Comparison of ENCODE assay signal across 14 cellular contexts in genomic region chr19:45104658-45105384, GRCh38. TPM values are rescaled to one million over a fixed set of nuclear protein-coding genes. Genes with fewer than 3 reads are reported as not detected.
A peak's percentile ranks its signal among the peaks of the same experiment; 100 is the strongest.
DNase-seq lines count a peak whose midpoint lies in the region; ATAC-seq, FAIRE-seq and TF ChIP-seq lines count a peak whose summit lies in the region.
"Had no signal": no experiment of that assay in that cellular context is flagged by ENCODE, and none has a peak within 500 bp of the region (broad histone marks: within the 10 kb centered on the region; RNA-seq: fewer than 3 reads in every experiment).

No MANE protein-coding gene starts in this region.

- no peak for TF ChIP-seq EP300 in GM12878 (IDR thresholded peaks at IDR 0.05; ENCODE audit: borderline replicate concordance in 1 of 2, control insufficient read depth in 1 of 2, low read depth in 2 of 2, low read length in 2 of 2)

- H2AFZ ChIP-seq in GM12878 (ENCODE audit: control insufficient read depth, low read depth, low read length), result no peak overlapping the region

- H3K4me1 ChIP-seq in GM12878 (ENCODE audit: control insufficient read depth, insufficient read depth, low read length), result peaks cover 29% of the 10 kb centered on the region

- H3K36me3 Mint-ChIP-seq in activated CD4-positive, alpha-beta T cell treated with anti-CD3 and anti-CD28 coated beads for 36 hours (ENCODE audit: low read depth), result no peaks in the 10 kb centered on the region
- H3K36me3 Mint-ChIP-seq in progenitor cell of endocrine pancreas (ENCODE audit: insufficient read depth), result no peaks in the 10 kb centered on the region

- no peaks in the 10 kb centered on the region for H3K27me3 Mint-ChIP-seq in activated CD4-positive, alpha-beta T cell treated with anti-CD3 and anti-CD28 coated beads for 36 hours
- no peaks in the 10 kb centered on the region for H3K27me3 Mint-ChIP-seq in progenitor cell of endocrine pancreas

- no peak for TF ChIP-seq RAD21 in GM12878 (IDR thresholded peaks at IDR 0.05; ENCODE audit: insufficient read depth, low read depth, low read length)

- peaks cover 3% of the 10 kb centered on the region; the same call in 1 of the 2 replicates for H4K20me1 ChIP-seq in GM12878 (ENCODE audit: control insufficient read depth, insufficient read depth)

- SMC1A ChIA-PET in GM12878 (lab: Charles Lee; ENCODE audit: uncharacterized antibody, unreplicated experiment), result interaction anchor here (0.6 kb wide), 1 partner anchor 384 kb away, joined by 3 read pairs; no protein-coding TSS in a partner anchor

- peak overlapping the region; percentile 41 for H3K27ac Mint-ChIP-seq in activated CD4-positive, alpha-beta T cell treated with anti-CD3 and anti-CD28 coated beads for 36 hours
- H3K27ac Mint-ChIP-seq in progenitor cell of endocrine pancreas, result peak overlapping the region; percentile 90
- H3K27ac Mint-ChIP-seq: activated T-helper 1 cell treated with anti-CD3 and anti-CD28 coated beads, Interleukin-12 subunit alpha, Interleukin-12 subunit beta, Interleukin-2, Interleukin-4 antibody, amounts not matched to agents 30 ng/mL and 10 ng/mL and 1 ng/mL, durations not matched to agents 14 hours and 24 hours and 36 hours had no signal

- TF ChIP-seq CTCF in GM12878 (IDR thresholded peaks at IDR 0.05 in 2 of 3, conservative IDR thresholded peaks at IDR 0.05 in 1 of 3; ENCODE audit: control insufficient read depth in 2 of 3, extremely low read depth in 1 of 3, insufficient read depth in 1 of 3, low read depth in 3 of 3, low read length in 3 of 3), result no peak
- no peak for TF ChIP-seq CTCF in progenitor cell of endocrine pancreas (IDR thresholded peaks at IDR 0.05; ENCODE audit: unreplicated experiment)

- POLR2A ChIA-PET in activated CD4-positive, alpha-beta T cell treated with anti-CD3 and anti-CD28 coated beads for 36 hours (lab: Charles Lee), result interaction anchor here (0.7 kb wide), 1 partner anchor 16 kb away, joined by 3 read pairs; no protein-coding TSS in a partner anchor
- POLR2A ChIA-PET in GM12878 (lab: Charles Lee), result interaction anchor here (1.2 to 2.4 kb wide), 2 partner anchors 12 to 13 kb away, joined by 4 to 8 read pairs; partner anchors contain the start of gene PPP1R37

- peaks cover 46% of the 10 kb centered on the region for H3K4me1 Mint-ChIP-seq in activated CD4-positive, alpha-beta T cell treated with anti-CD3 and anti-CD28 coated beads for 36 hours
- H3K4me1 Mint-ChIP-seq in progenitor cell of endocrine pancreas (ENCODE audit: low read depth), result peaks cover 27% of the 10 kb centered on the region

- in situ Hi-C loops in GM12878 (cut with MboI), result no loop called here

- 72% methylated on average over 16 of the region's 16 CpGs for WGBS in GM12878 (ENCODE audit: insufficient coverage, insufficient replicate concordance, low lambda C conversion rate, missing lambda C conversion rate)

- H3K4me3 ChIP-seq in Jurkat, Clone E6-1 (ENCODE audit: low read length), result no peak overlapping the region
- H3K4me3 ChIP-seq in GM12878, result no peak overlapping the region
- H3K4me3 ChIP-seq: ovary had no signal

- intact Hi-C loops in activated CD4-positive, alpha-beta T cell treated with anti-CD3 and anti-CD28 coated beads for 36 hours (cut with DNase I, micrococcal nuclease), result no loop called here
- intact Hi-C loops in GM12878 (cut with micrococcal nuclease; ENCODE audit: unreplicated experiment), result no loop called here

- DNase-seq in activated CD4-positive, alpha-beta T cell treated with anti-CD3 and anti-CD28 coated beads for 36 hours, result peak; percentile 27
- DNase-seq in activated CD4-positive, alpha-beta T cell treated with anti-CD3 and anti-CD28 coated beads for 1 hour, result no peak
- DNase-seq in Jurkat, Clone E6-1 (ENCODE audit: low read depth, low spot score), result peak; percentile 27
- DNase-seq in GM12878 (ENCODE audit: low read depth, low spot score), result no peak
- no peak for DNase-seq in progenitor cell of endocrine pancreas (ENCODE audit: low spot score, unreplicated experiment)
- DNase-seq in Ammon's horn (ENCODE audit: low spot score), result no peak
- DNase-seq in hippocampal formation (lab: John Stamatoyannopoulos, UW), result no peak
- DNase-seq in putamen (ENCODE audit: low spot score), result no peak
- DNase-seq: left colon; NCI-H146; ovary; stimulated activated CD4-positive, alpha-beta T cell treated with anti-CD3 and anti-CD28 coated beads, Interleukin-2, amount 100 ng/mL, for 24 hours had no signal

- no peak for ATAC-seq in activated CD4-positive, alpha-beta T cell treated with anti-CD3 and anti-CD28 coated beads for 36 hours
- ATAC-seq in GM12878, result no peak

- CTCF ChIA-PET in activated CD4-positive, alpha-beta T cell treated with anti-CD3 and anti-CD28 coated beads for 36 hours (lab: Charles Lee), result interaction anchor here (0.6 kb wide), 1 partner anchor 22 kb away, joined by 3 read pairs; no protein-coding TSS in a partner anchor
- CTCF ChIA-PET in GM12878 (lab: Yijun Ruan, JAX), result no interaction called here

- H3K4me3 Mint-ChIP-seq in activated CD4-positive, alpha-beta T cell treated with anti-CD3 and anti-CD28 coated beads for 36 hours, result no peak overlapping the region
- no peak overlapping the region for H3K4me3 Mint-ChIP-seq in progenitor cell of endocrine pancreas (ENCODE audit: low read depth)
- H3K4me3 Mint-ChIP-seq: activated T-helper 1 cell treated with anti-CD3 and anti-CD28 coated beads, Interleukin-12 subunit alpha, Interleukin-12 subunit beta, Interleukin-2, Interleukin-4 antibody, amounts not matched to agents 30 ng/mL and 10 ng/mL and 1 ng/mL, durations not matched to agents 14 hours and 24 hours and 36 hours had no signal

- H3K9me3 Mint-ChIP-seq in activated CD4-positive, alpha-beta T cell treated with anti-CD3 and anti-CD28 coated beads for 36 hours (ENCODE audit: low read depth), result no peaks in the 10 kb centered on the region
- no peaks in the 10 kb centered on the region for H3K9me3 Mint-ChIP-seq in progenitor cell of endocrine pancreas (ENCODE audit: low read depth)
- H3K9me3 Mint-ChIP-seq: activated T-helper 1 cell treated with anti-CD3 and anti-CD28 coated beads, Interleukin-12 subunit alpha, Interleukin-12 subunit beta, Interleukin-2, Interleukin-4 antibody, amounts not matched to agents 30 ng/mL and 10 ng/mL and 1 ng/mL, durations not matched to agents 14 hours and 24 hours and 36 hours had no signal

- no peak for TF ChIP-seq POLR2A in GM12878 (IDR thresholded peaks at IDR 0.05; ENCODE audit: low read depth, low read length)

- H3K27ac ChIP-seq in GM12878 (ENCODE audit: control insufficient read depth, insufficient read depth), result peak overlapping the region; percentile 6; the same call in 1 of the 2 replicates
- H3K27ac ChIP-seq: ovary had no signal

- no peak overlapping the region for H3K9ac ChIP-seq in GM12878 (ENCODE audit: control insufficient read depth, insufficient read depth, low read length)

- peaks cover 2 to 19% of the 10 kb centered on the region in 2 experiments; a peak in 3 of 4 replicates for H3K36me3 ChIP-seq in GM12878 (ENCODE audit: control insufficient read depth in 2 of 2, insufficient read depth in 2 of 2, low read length in 1 of 2)
- H3K36me3 ChIP-seq: ovary had no signal

- peak overlapping the region; percentile 48 for H3K4me2 ChIP-seq in GM12878 (ENCODE audit: control insufficient read depth, insufficient read depth)

- H3K79me2 ChIP-seq in GM12878 (ENCODE audit: control insufficient read depth, insufficient read depth, low read length), result peaks cover 62% of the 10 kb centered on the region

- BruUV-seq in GM12878 (replicated peaks; lab: Mats Ljungman, UMichigan), result no TSS peak

- FAIRE-seq in GM12878 (lab: Jason Lieb, UNC), result no peak
- FAIRE-seq: colon had no signal

- RAD21 ChIA-PET in GM12878 (lab: Charles Lee; ENCODE audit: unreplicated experiment), result interaction anchor here (2.3 kb wide), 1 partner anchor 13 kb away, joined by 8 read pairs; the partner anchor contains the start of gene PPP1R37

- H3K27me3 ChIP-seq in GM12878 (replicated peaks in 1 of 2; ENCODE audit: control insufficient read depth in 2 of 2, insufficient read depth in 2 of 2, low read length in 1 of 2), result no peaks in the 10 kb centered on the region
- H3K27me3 ChIP-seq: ovary had no signal

- no peaks in the 10 kb centered on the region for H3K9me3 ChIP-seq in GM12878 (replicated peaks; ENCODE audit: control insufficient read depth, insufficient read depth, low read length)
- H3K9me3 ChIP-seq: ovary had no signal

RNA-seq across cellular contexts. Expression of gene PPP1R37, which starts 11.8 kb away (rescaled TPM):
- total RNA-seq in activated CD4-positive, alpha-beta T cell treated with anti-CD3 and anti-CD28 coated beads for 36 hours, result 10 to 100 TPM; 12.5 to 14.1 TPM
- polyA plus RNA-seq in Jurkat, Clone E6-1 (2012; ENCODE audit: insufficient read depth, insufficient read length), result 16.6 TPM
- 40.0 and 40.4 TPM in 2 replicates for total RNA-seq in GM12878 (2013; cell fraction: nucleolus; rRNA removed)
- 18.3 and 21.3 TPM in 2 replicates for total RNA-seq in GM12878 (2014; rRNA removed)
- 4.0 and 5.1 TPM in 2 replicates for total RNA-seq in GM12878 (2014; rRNA removed; fragmentation: Illumina TruSeq; extraction: Trizol)
- 15.8 and 20.9 TPM in 2 replicates for total RNA-seq in GM12878 (2021)
- polyA plus RNA-seq in GM12878 (2011; ENCODE audit: low read depth), result 2.2 TPM
- polyA plus RNA-seq in GM12878 (2011; rRNA removed), result 5.5 and 9.5 TPM in 2 replicates
- polyA plus RNA-seq in GM12878 (2011; cell fraction: cytosol; rRNA removed), result 10.6 and 16.8 TPM in 2 replicates
- 80.7 and 84.7 TPM in 2 replicates for polyA plus RNA-seq in GM12878 (2011; cell fraction: nucleus; rRNA removed)
- 9.0 and 17.0 TPM in 2 replicates for polyA plus RNA-seq in GM12878 (2012)
- 0.63 and 1.9 TPM in 2 replicates for polyA plus RNA-seq in GM12878 (2014; fragmentation: Illumina TruSeq; extraction: Trizol)
- polyA plus RNA-seq in GM12878 (2014; fragmentation: Nextera tagmentation; extraction: Ambion mirVana), result under 1 TPM in 1 of 2 experiments, not detected in 1; 0.09 TPM
- 17.5 and 20.7 TPM in 2 replicates for polyA plus RNA-seq in GM12878 (2014; rRNA removed)
- 1 to 10 TPM; 2.2 to 4.1 TPM for polyA plus RNA-seq in GM12878 (2016; fragmentation: Nextera tagmentation; extraction: Ambion mirVana)
- 5.9 and 11.1 TPM in 2 replicates for polyA minus RNA-seq in GM12878 (2011; rRNA and poly(A)+ RNA removed)
- polyA minus RNA-seq in GM12878 (2011; cell fraction: cytosol; rRNA and poly(A)+ RNA removed), result 4.5 and 8.8 TPM in 2 replicates
- 12.8 and 20.3 TPM in 2 replicates for polyA minus RNA-seq in GM12878 (2011; cell fraction: nucleus; rRNA and poly(A)+ RNA removed)
- total RNA-seq in progenitor cell of endocrine pancreas, result 44.8 and 45.8 TPM in 2 replicates

RNA-seq across cellular contexts. Expression of gene GEMIN7, which starts 25.8 kb away (rescaled TPM):
- 10 to 100 TPM; 35.4 to 35.5 TPM for total RNA-seq in activated CD4-positive, alpha-beta T cell treated with anti-CD3 and anti-CD28 coated beads for 36 hours
- polyA plus RNA-seq in Jurkat, Clone E6-1 (2012; ENCODE audit: insufficient read depth, insufficient read length), result 31.6 TPM
- 29.8 and 32.3 TPM in 2 replicates for total RNA-seq in GM12878 (2013; cell fraction: nucleolus; rRNA removed)
- 36.9 and 44.8 TPM in 2 replicates for total RNA-seq in GM12878 (2014; rRNA removed)
- total RNA-seq in GM12878 (2014; rRNA removed; fragmentation: Illumina TruSeq; extraction: Trizol), result 25.2 and 26.5 TPM in 2 replicates
- total RNA-seq in GM12878 (2021), result 42.4 and 45.0 TPM in 2 replicates
- polyA plus RNA-seq in GM12878 (2011; ENCODE audit: low read depth), result 50.7 TPM
- polyA plus RNA-seq in GM12878 (2011; rRNA removed), result 27.5 and 43.3 TPM in 2 replicates
- 75.3 and 80.0 TPM in 2 replicates for polyA plus RNA-seq in GM12878 (2011; cell fraction: cytosol; rRNA removed)
- 104 and 138 TPM in 2 replicates for polyA plus RNA-seq in GM12878 (2011; cell fraction: nucleus; rRNA removed)
- polyA plus RNA-seq in GM12878 (2012), result 42.3 and 52.6 TPM in 2 replicates
- 11.7 and 21.1 TPM in 2 replicates for polyA plus RNA-seq in GM12878 (2014; fragmentation: Illumina TruSeq; extraction: Trizol)
- 10 to 100 TPM; 51.6 to 55.3 TPM for polyA plus RNA-seq in GM12878 (2014; fragmentation: Nextera tagmentation; extraction: Ambion mirVana)
- polyA plus RNA-seq in GM12878 (2014; rRNA removed), result 43.9 and 48.5 TPM in 2 replicates
- polyA plus RNA-seq in GM12878 (2016; fragmentation: Nextera tagmentation; extraction: Ambion mirVana), result 10 to 100 TPM; 75.5 to 76.7 TPM
- 12.9 and 37.6 TPM in 2 replicates for polyA minus RNA-seq in GM12878 (2011; rRNA and poly(A)+ RNA removed)
- polyA minus RNA-seq in GM12878 (2011; cell fraction: cytosol; rRNA and poly(A)+ RNA removed), result 13.3 and 22.1 TPM in 2 replicates
- polyA minus RNA-seq in GM12878 (2011; cell fraction: nucleus; rRNA and poly(A)+ RNA removed), result 12.8 and 21.5 TPM in 2 replicates
- total RNA-seq in progenitor cell of endocrine pancreas, result 29.8 and 39.4 TPM in 2 replicates

RNA-seq across cellular contexts. Expression of gene ZNF296, which starts 28.5 kb away (rescaled TPM):
- 1 to 10 TPM; 3.1 to 4.8 TPM for total RNA-seq in activated CD4-positive, alpha-beta T cell treated with anti-CD3 and anti-CD28 coated beads for 36 hours
- not detected for polyA plus RNA-seq in Jurkat, Clone E6-1 (2012; ENCODE audit: insufficient read depth, insufficient read length)
- total RNA-seq in GM12878 (2013; cell fraction: nucleolus; rRNA removed), result 5.5 and 7.7 TPM in 2 replicates
- total RNA-seq in GM12878 (2014; rRNA removed) (2.0 and 3.5 TPM in 2 replicates), GM12878 (2014; rRNA removed; fragmentation: Illumina TruSeq; extraction: Trizol) (0.83 and 0.98 TPM in 2 replicates), GM12878 (2021) (21.3 and 23.5 TPM in 2 replicates), progenitor cell of endocrine pancreas (1.1 and 1.3 TPM in 2 replicates)
- polyA plus RNA-seq in GM12878 (2011; ENCODE audit: low read depth), result 3.8 TPM
- polyA plus RNA-seq in GM12878 (2011; rRNA removed) (0.24 and 0.92 TPM in 2 replicates), GM12878 (2014; fragmentation: Illumina TruSeq; extraction: Trizol) (0.53 TPM in 1 of 2 replicates, not detected in the other), GM12878 (2014; fragmentation: Nextera tagmentation; extraction: Ambion mirVana) (under 1 TPM in 1 of 2 experiments, not detected in 1; 0.44 TPM), GM12878 (2014; rRNA removed) (7.5 and 11.8 TPM in 2 replicates), GM12878 (2016; fragmentation: Nextera tagmentation; extraction: Ambion mirVana) (10 to 100 TPM; 21.9 to 23.6 TPM)
- 2.8 and 2.9 TPM in 2 replicates for polyA plus RNA-seq in GM12878 (2011; cell fraction: cytosol; rRNA removed)
- 8.0 and 12.0 TPM in 2 replicates for polyA plus RNA-seq in GM12878 (2011; cell fraction: nucleus; rRNA removed)
- 12.1 and 14.3 TPM in 2 replicates for polyA plus RNA-seq in GM12878 (2012)
- 0.66 and 4.7 TPM in 2 replicates for polyA minus RNA-seq in GM12878 (2011; rRNA and poly(A)+ RNA removed)
- 7.4 and 9.8 TPM in 2 replicates for polyA minus RNA-seq in GM12878 (2011; cell fraction: cytosol; rRNA and poly(A)+ RNA removed)
- 3.3 and 9.2 TPM in 2 replicates for polyA minus RNA-seq in GM12878 (2011; cell fraction: nucleus; rRNA and poly(A)+ RNA removed)

RNA-seq across cellular contexts. Expression of gene NKPD1, which starts 56.0 kb away (rescaled TPM):
- under 1 TPM; 0.09 to 0.11 TPM for total RNA-seq in activated CD4-positive, alpha-beta T cell treated with anti-CD3 and anti-CD28 coated beads for 36 hours
- polyA plus RNA-seq in Jurkat, Clone E6-1 (2012; ENCODE audit: insufficient read depth, insufficient read length), result not detected
- 1.4 and 1.6 TPM in 2 replicates for total RNA-seq in GM12878 (2013; cell fraction: nucleolus; rRNA removed)
- 0.05 and 0.06 TPM in 2 replicates for total RNA-seq in GM12878 (2014; rRNA removed)
- not detected in 2 replicates for total RNA-seq in GM12878 (2014; rRNA removed; fragmentation: Illumina TruSeq; extraction: Trizol)
- total RNA-seq in GM12878 (2021), result 0.05 and 0.13 TPM in 2 replicates
- polyA plus RNA-seq in GM12878 (2011; ENCODE audit: low read depth), result not detected
- polyA plus RNA-seq in GM12878 (2011; rRNA removed), result not detected in 2 replicates
- 0.03 TPM in 1 of 2 replicates, not detected in the other for polyA plus RNA-seq in GM12878 (2011; cell fraction: cytosol; rRNA removed)
- polyA plus RNA-seq in GM12878 (2011; cell fraction: nucleus; rRNA removed), result 0.28 and 0.37 TPM in 2 replicates
- polyA plus RNA-seq in GM12878 (2012), result 0.14 and 0.17 TPM in 2 replicates
- polyA plus RNA-seq in GM12878 (2014; fragmentation: Illumina TruSeq; extraction: Trizol), result not detected in 2 replicates
- not detected for polyA plus RNA-seq in GM12878 (2014; fragmentation: Nextera tagmentation; extraction: Ambion mirVana)
- 0.04 and 0.18 TPM in 2 replicates for polyA plus RNA-seq in GM12878 (2014; rRNA removed)
- polyA plus RNA-seq in GM12878 (2016; fragmentation: Nextera tagmentation; extraction: Ambion mirVana), result not detected
- 0.05 TPM in 1 of 2 replicates, not detected in the other for polyA minus RNA-seq in GM12878 (2011; rRNA and poly(A)+ RNA removed)
- not detected in 2 replicates for polyA minus RNA-seq in GM12878 (2011; cell fraction: cytosol; rRNA and poly(A)+ RNA removed)
- 0.12 TPM in 1 of 2 replicates, not detected in the other for polyA minus RNA-seq in GM12878 (2011; cell fraction: nucleus; rRNA and poly(A)+ RNA removed)
- total RNA-seq in progenitor cell of endocrine pancreas, result 0.34 and 0.53 TPM in 2 replicates

Comparison
In these comparisons a context has a peak if more than half of its experiments do, and no peak if none do; other contexts are left out.
1. DNase-seq: peak in activated CD4-positive, alpha-beta T cell treated with anti-CD3 and anti-CD28 coated beads for 36 hours (single experiment) and Jurkat, Clone E6-1 (single experiment); none in activated CD4-positive, alpha-beta T cell treated with anti-CD3 and anti-CD28 coated beads for 1 hour (single experiment), GM12878 (single experiment), progenitor cell of endocrine pancreas (single experiment), Ammon's horn (single experiment), hippocampal formation (0 of 2) and putamen (single experiment).